30 cellular contexts compared by ENCODE assay signal in genomic region chr4:3353747-3354454, GRCh38.
DNase-seq lines count a peak whose midpoint lies in the region; ATAC-seq, FAIRE-seq and TF ChIP-seq lines count a peak whose summit lies in the region.
"Had no signal": no experiment of that assay in that cellular context is flagged by ENCODE, and none has a peak within 500 bp of the region (broad histone marks: within the 10 kb centered on the region; RNA-seq: fewer than 3 reads in every experiment).

No MANE protein-coding gene starts in this region.

- FAIRE-seq in endothelial cell of umbilical vein (lab: Jason Lieb, UNC) = peak; percentile 69
- FAIRE-seq: colon, TTC549 had no signal

- H3K4me2 ChIP-seq in endothelial cell of umbilical vein (ENCODE audit: insufficient read depth, low read length) = no peak overlapping the region
- H3K4me2 ChIP-seq: GM23338, smooth muscle cell had no signal

- H3K4me3 ChIP-seq in right atrium auricular region (no peak overlapping the region), right cardiac atrium (ENCODE audit: low read length) (no peak overlapping the region), endothelial cell of umbilical vein (replicated peaks in 1 of 3; ENCODE audit: insufficient read depth in 1 of 3, low read depth in 1 of 3, low read length in 3 of 3) (no peak overlapping the region), right lobe of liver (no peak overlapping the region), vagina (no peak overlapping the region)
- H3K4me3 ChIP-seq: GM23338, left lung, SK-N-MC, smooth muscle cell had no signal

- no peak for TF ChIP-seq CTCF in right atrium auricular region (IDR thresholded peaks at IDR 0.05)
- TF ChIP-seq CTCF in endothelial cell of umbilical vein (IDR thresholded peaks at IDR 0.05; ENCODE audit: extremely low read depth in 1 of 2, insufficient read depth in 1 of 2, low read depth in 1 of 2, low read length in 2 of 2) = no peak
- TF ChIP-seq CTCF in right lobe of liver (IDR thresholded peaks at IDR 0.05) = no peak
- TF ChIP-seq CTCF in vagina (IDR thresholded peaks at IDR 0.05) = no peak

- no peaks in the 10 kb centered on the region for H4K20me1 ChIP-seq in endothelial cell of umbilical vein (replicated peaks; ENCODE audit: control insufficient read depth, extremely low read depth, insufficient read depth, low read length)

- no peaks in the 10 kb centered on the region for H3K9me1 ChIP-seq in endothelial cell of umbilical vein (replicated peaks; ENCODE audit: control insufficient read depth, extremely low read depth, insufficient read depth, low read length)

- H3K9me3 ChIP-seq in right atrium auricular region = no peaks in the 10 kb centered on the region
- H3K9me3 ChIP-seq in right cardiac atrium (ENCODE audit: control insufficient read depth, low read length) = no peaks in the 10 kb centered on the region
- no peaks in the 10 kb centered on the region for H3K9me3 ChIP-seq in endothelial cell of umbilical vein (replicated peaks; ENCODE audit: control insufficient read depth, insufficient read depth, low read length)
- no peaks in the 10 kb centered on the region for H3K9me3 ChIP-seq in right lobe of liver
- H3K9me3 ChIP-seq in vagina = no peaks in the 10 kb centered on the region

- POLR2A ChIA-PET in endothelial cell of umbilical vein (lab: Charles Lee) = no interaction called here

- no peaks in the 10 kb centered on the region for H3K4me1 ChIP-seq in right atrium auricular region
- no peaks in the 10 kb centered on the region for H3K4me1 ChIP-seq in right cardiac atrium (ENCODE audit: control insufficient read depth, insufficient read depth, low read length)
- H3K4me1 ChIP-seq in endothelial cell of umbilical vein (ENCODE audit: control insufficient read depth, extremely low read depth, insufficient read depth, low read length) = peaks cover 24% of the 10 kb centered on the region
- H3K4me1 ChIP-seq in right lobe of liver = peaks cover 0 to 45% (median 10%) of the 10 kb centered on the region in 4 donors
- peaks cover 7% of the 10 kb centered on the region for H3K4me1 ChIP-seq in vagina

- no TSS peak for BruUV-seq in endothelial cell of umbilical vein (replicated peaks; lab: Mats Ljungman, UMichigan)

- no peak overlapping the region for H2AFZ ChIP-seq in endothelial cell of umbilical vein (ENCODE audit: low read depth, low read length)
- H2AFZ ChIP-seq: GM23338 had no signal

- peaks cover 17% of the 10 kb centered on the region for H3K79me2 ChIP-seq in endothelial cell of umbilical vein (ENCODE audit: control insufficient read depth, insufficient read depth, low read length)

- 93% methylated on average over 4 of the region's 4 CpGs for WGBS in right cardiac atrium
- WGBS in right lobe of liver (ENCODE audit: insufficient coverage, low coverage, low lambda C conversion rate, missing lambda C conversion rate) = 38% methylated on average over 1 of the region's 4 CpGs

- dilution Hi-C loops in endothelial cell of umbilical vein (cut with MboI; ENCODE audit: extremely low pct_ligation_motif_present, low sequenced_read_pairs) = no loop called here

- H3K27ac ChIP-seq in right atrium auricular region (no peak overlapping the region), right cardiac atrium (ENCODE audit: low read length) (no peak overlapping the region), endothelial cell of umbilical vein (ENCODE audit: insufficient read depth, low read depth, low read length) (no peak overlapping the region), right lobe of liver (peak overlapping the region; percentile 64 to 95 (median 92)), vagina (peak overlapping the region; percentile 4)
- H3K27ac ChIP-seq: HL-60, left lung, RWPE1, SK-N-MC had no signal

- no peaks in the 10 kb centered on the region for H3K36me3 ChIP-seq in right atrium auricular region
- no peaks in the 10 kb centered on the region for H3K36me3 ChIP-seq in endothelial cell of umbilical vein (ENCODE audit: control insufficient read depth in 2 of 2, extremely low read depth in 1 of 2, insufficient read depth in 2 of 2, low read length in 2 of 2)
- H3K36me3 ChIP-seq in right lobe of liver = no peaks in the 10 kb centered on the region
- H3K36me3 ChIP-seq in vagina = no peaks in the 10 kb centered on the region
- H3K36me3 ChIP-seq: left lung had no signal

- no peak overlapping the region for H3K9ac ChIP-seq in endothelial cell of umbilical vein (replicated peaks; ENCODE audit: extremely low read depth, insufficient read depth, low read length)

- ATAC-seq in right cardiac atrium (no peak), right lobe of liver (peak; percentile 33 to 66 (median 62))
- ATAC-seq: GM23338, left lung, natural killer cell had no signal

- TF ChIP-seq POLR2A in endothelial cell of umbilical vein (IDR thresholded peaks at IDR 0.05; ENCODE audit: low read depth, low read length) = no peak
- no peak for TF ChIP-seq POLR2A in right lobe of liver (IDR thresholded peaks at IDR 0.05)
- no peak for TF ChIP-seq POLR2A in vagina (IDR thresholded peaks at IDR 0.05)

- H3K27me3 ChIP-seq in right atrium auricular region = no peaks in the 10 kb centered on the region
- no peaks in the 10 kb centered on the region for H3K27me3 ChIP-seq in right cardiac atrium (ENCODE audit: control insufficient read depth, insufficient read depth)
- H3K27me3 ChIP-seq in endothelial cell of umbilical vein (ENCODE audit: control insufficient read depth in 2 of 2, insufficient read depth in 2 of 2, low read length in 2 of 2) = no peaks in the 10 kb centered on the region
- H3K27me3 ChIP-seq in right lobe of liver = no peaks in the 10 kb centered on the region
- no peaks in the 10 kb centered on the region for H3K27me3 ChIP-seq in vagina
- H3K27me3 ChIP-seq: left lung had no signal

- CTCF ChIA-PET in endothelial cell of umbilical vein (lab: Charles Lee) = interaction anchor here (0.9 to 5.5 kb wide), 8 partner anchors 9 to 90 kb away, joined by 3 to 48 read pairs (median 3); no protein-coding TSS in a partner anchor

- DNase-seq in right atrium auricular region (ENCODE audit: low spot score) = peak; percentile 16
- DNase-seq in right cardiac atrium = no peak
- no peak for DNase-seq in endothelial cell of umbilical vein (ENCODE audit: low read depth, low spot score)
- DNase-seq in right lobe of liver = no peak
- DNase-seq in vagina (ENCODE audit: extremely low spot score in 2 of 2) = peak in 1 of 2 donors; percentile 85
- DNase-seq in NK-92 (lab: John Stamatoyannopoulos, UW; ENCODE audit: unreplicated experiment) = no peak
- no peak for DNase-seq in SK-N-DZ (ENCODE audit: low spot score)
- DNase-seq in NCI-H2081 (lab: John Stamatoyannopoulos, UW) = no peak
- DNase-seq: ACHN; activated CD4-positive, alpha-beta T cell treated with anti-CD3 and anti-CD28 coated beads for 1 hour; activated naive CD4-positive, alpha-beta T cell treated with anti-CD3 and anti-CD28 coated beads, Interleukin-2, amount 50 U/mL, for 16 hours; amygdala; effector memory CD4-positive, alpha-beta T cell; HFFc6; Karpas-422; left lung; MV-4-11; natural killer cell; NCI-H1436 treated with DMSO at 0.1 percent for 48 hours; NCI-H446 treated with DMSO at 0.1 percent for 48 hours; stimulated activated CD4-positive, alpha-beta T cell treated with anti-CD3 and anti-CD28 coated beads, Interleukin-1b, Interleukin-23, amount 100 ng/mL, for 48 hours; stimulated activated CD8-positive, alpha-beta memory T cell treated with anti-CD3 and anti-CD28 coated beads, Interleukin-4, amount 100 ng/mL, for 48 hours; trophoblast cell had no signal

- intact Hi-C loops in right cardiac atrium (cut with DNase I) (no loop called here), endothelial cell of umbilical vein (cut with micrococcal nuclease) (loop anchor here (2.0 kb wide), 1 partner anchor 17 kb away; no protein-coding TSS in a partner anchor), right lobe of liver (cut with DNase I) (no loop called here), vagina (cut with DNase I) (no loop called here)

TF ChIP-seq in endothelial cell of umbilical vein, 7 proteins besides CTCF, POLR2A, EP300 and RAD21:
- TF ChIP-seq EZH2 (IDR thresholded peaks at IDR 0.05; ENCODE audit: borderline replicate concordance, low read depth, low read length, severe bottlenecking) (no peak), JUN (IDR thresholded peaks at IDR 0.05; ENCODE audit: borderline replicate concordance, insufficient read depth, insufficient read length, low read depth) (no peak), MAX (IDR thresholded peaks at IDR 0.05; ENCODE audit: insufficient read depth, insufficient read length) (no peak), MYC (IDR thresholded peaks at IDR 0.05; ENCODE audit: low read depth, low read length) (no peak), FOS (IDR thresholded peaks at IDR 0.05; ENCODE audit: borderline replicate concordance, insufficient read depth, low read length) (peak; percentile 34), GATA2 (IDR thresholded peaks at IDR 0.05; ENCODE audit: insufficient read depth, insufficient read length, low read depth, low read length) (no peak)

Comparison
In these comparisons a context has a peak if more than half of its experiments do, and no peak if none do; other contexts are left out.
1. H3K27ac ChIP-seq: peak in right lobe of liver (3 of 3) and vagina (single experiment); none in right atrium auricular region (0 of 2), right cardiac atrium (single experiment) and endothelial cell of umbilical vein (single experiment).
2. ATAC-seq: peak in right lobe of liver (4 of 4); none in right cardiac atrium (0 of 2).